ENCODE assay signal across 11 cellular contexts in the genomic region with DNA sequence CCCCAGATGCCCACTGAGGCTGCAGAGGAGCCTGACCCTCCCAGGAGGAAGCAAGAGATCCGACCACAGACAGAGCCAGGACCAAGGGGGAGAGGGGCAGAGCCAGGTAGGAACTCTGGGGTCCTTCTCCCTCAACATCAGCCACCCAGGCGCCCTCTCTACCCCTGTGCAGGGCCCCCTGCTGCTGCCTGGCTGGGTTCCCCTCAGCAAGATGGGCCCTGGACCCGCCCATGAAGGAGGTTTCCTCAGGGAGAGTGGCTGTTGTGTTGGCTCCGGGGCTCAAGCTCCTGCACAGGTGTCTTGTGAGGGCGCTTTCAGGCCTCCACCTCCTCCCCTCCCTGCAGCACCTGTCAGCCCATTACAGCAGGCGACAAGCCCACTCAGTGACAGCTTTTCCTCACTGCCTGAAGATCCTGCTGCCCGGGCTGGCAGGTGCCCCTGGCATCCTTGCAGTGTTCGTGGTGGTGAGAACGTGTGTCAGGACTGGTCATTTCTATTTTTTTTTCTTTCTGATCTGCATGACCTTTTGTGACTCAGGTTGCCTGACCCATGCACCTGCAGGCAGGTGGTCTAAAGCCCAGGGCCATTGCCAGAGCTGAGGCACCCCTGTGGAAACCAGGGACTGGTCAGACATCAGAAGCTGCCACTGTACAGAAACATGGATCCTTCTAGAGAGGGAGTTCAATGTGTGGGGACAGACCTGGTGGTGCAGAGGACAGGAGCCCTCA. TPM values are rescaled to one million over a fixed set of nuclear protein-coding genes. Genes with fewer than 3 reads are reported as not detected.
DNase-seq lines count a peak whose midpoint lies in the region; ATAC-seq and TF ChIP-seq lines count a peak whose summit lies in the region.
"Not testable (repeated sequence)": the region's sequence is repeated elsewhere in the genome, so short reads cannot be mapped to it uniquely, and the experiment has no call there.
"Had no signal": no experiment of that assay in that cellular context is flagged by ENCODE, and none has a peak within 500 bp of the region (broad histone marks: within the 10 kb centered on the region; RNA-seq: fewer than 3 reads in every experiment).

No MANE protein-coding gene starts in this region.

- not testable (repeated sequence) for TF ChIP-seq CTCF in coronary artery (IDR thresholded peaks at IDR 0.05); progenitor cell of endocrine pancreas (IDR thresholded peaks at IDR 0.05; ENCODE audit: unreplicated experiment)

- not testable (repeated sequence) for H3K36me3 Mint-ChIP-seq in activated naive CD8-positive, alpha-beta T cell; progenitor cell of endocrine pancreas (ENCODE audit: insufficient read depth)

- DNase-seq in NCI-H2171 treated with DMSO at 0.1 percent for 48 hours (lab: John Stamatoyannopoulos, UW) (peak; percentile 25), coronary artery (ENCODE audit: low spot score) (peak; percentile 16), left lobe of liver (ENCODE audit: low spot score) (peak; percentile 41), progenitor cell of endocrine pancreas (ENCODE audit: low spot score, unreplicated experiment) (peak; percentile 5)
- DNase-seq in activated CD8-positive, alpha-beta memory T cell treated with anti-CD3 and anti-CD28 coated beads, Interleukin-2, amount 50 U/mL, for 48 hours: peak; percentile 44

- ATAC-seq in left lobe of liver: not testable (repeated sequence)

- H3K27me3 Mint-ChIP-seq in activated naive CD8-positive, alpha-beta T cell: not testable (repeated sequence)
- peaks cover 11% of the 10 kb centered on the region for H3K27me3 Mint-ChIP-seq in progenitor cell of endocrine pancreas

- H3K27ac Mint-ChIP-seq in activated naive CD8-positive, alpha-beta T cell: peak overlapping the region; percentile 28
- not testable (repeated sequence) for H3K27ac Mint-ChIP-seq in progenitor cell of endocrine pancreas

- not testable (repeated sequence) for H3K27ac ChIP-seq in coronary artery

- H3K4me3 ChIP-seq in coronary artery: not testable (repeated sequence)

- H3K4me1 Mint-ChIP-seq in activated naive CD8-positive, alpha-beta T cell (ENCODE audit: low read depth); progenitor cell of endocrine pancreas (ENCODE audit: low read depth): not testable (repeated sequence)

- not testable (repeated sequence) for H3K9me3 Mint-ChIP-seq in activated naive CD8-positive, alpha-beta T cell (ENCODE audit: low read depth); progenitor cell of endocrine pancreas (ENCODE audit: low read depth)

- H3K4me3 Mint-ChIP-seq in activated naive CD8-positive, alpha-beta T cell; progenitor cell of endocrine pancreas (ENCODE audit: low read depth): not testable (repeated sequence)

RNA-seq across cellular contexts. Expression of a gene that starts 37.0 kb away (rescaled TPM):
- not detected for total RNA-seq in left lobe of liver
- not detected in 2 replicates for total RNA-seq in progenitor cell of endocrine pancreas
- total RNA-seq: B cell; Calu3; CD8-positive, alpha-beta T cell; GM23338; HFFc6 had no signal
